Comparison of ENCODE assay signal across 1 cellular context in the genomic region with DNA sequence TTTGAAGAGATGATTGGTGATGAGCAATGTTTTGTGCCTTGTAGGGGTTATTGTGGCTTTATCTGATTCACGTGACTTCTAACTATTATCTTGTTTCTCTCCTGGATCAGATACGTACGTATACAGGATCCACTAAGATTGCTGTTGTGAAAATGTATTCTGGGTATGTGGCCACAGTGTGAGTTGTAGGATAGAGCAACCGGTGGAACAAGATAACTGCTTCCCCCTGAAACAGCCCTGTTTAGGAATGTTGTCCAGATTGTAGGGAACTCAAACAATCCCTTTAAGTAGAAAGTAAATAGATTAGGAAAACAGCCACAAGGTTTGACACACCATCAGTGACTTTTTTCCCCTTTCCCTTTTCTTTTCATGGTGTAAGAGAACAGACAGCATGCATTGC.
TF ChIP-seq lines count a peak whose summit lies in the region.

No MANE protein-coding gene starts in this region.

TF ChIP-seq in GM23338, 12 proteins besides CTCF, POLR2A, EP300 and RAD21 (continued from another document):
- TF ChIP-seq, protein P1, sequence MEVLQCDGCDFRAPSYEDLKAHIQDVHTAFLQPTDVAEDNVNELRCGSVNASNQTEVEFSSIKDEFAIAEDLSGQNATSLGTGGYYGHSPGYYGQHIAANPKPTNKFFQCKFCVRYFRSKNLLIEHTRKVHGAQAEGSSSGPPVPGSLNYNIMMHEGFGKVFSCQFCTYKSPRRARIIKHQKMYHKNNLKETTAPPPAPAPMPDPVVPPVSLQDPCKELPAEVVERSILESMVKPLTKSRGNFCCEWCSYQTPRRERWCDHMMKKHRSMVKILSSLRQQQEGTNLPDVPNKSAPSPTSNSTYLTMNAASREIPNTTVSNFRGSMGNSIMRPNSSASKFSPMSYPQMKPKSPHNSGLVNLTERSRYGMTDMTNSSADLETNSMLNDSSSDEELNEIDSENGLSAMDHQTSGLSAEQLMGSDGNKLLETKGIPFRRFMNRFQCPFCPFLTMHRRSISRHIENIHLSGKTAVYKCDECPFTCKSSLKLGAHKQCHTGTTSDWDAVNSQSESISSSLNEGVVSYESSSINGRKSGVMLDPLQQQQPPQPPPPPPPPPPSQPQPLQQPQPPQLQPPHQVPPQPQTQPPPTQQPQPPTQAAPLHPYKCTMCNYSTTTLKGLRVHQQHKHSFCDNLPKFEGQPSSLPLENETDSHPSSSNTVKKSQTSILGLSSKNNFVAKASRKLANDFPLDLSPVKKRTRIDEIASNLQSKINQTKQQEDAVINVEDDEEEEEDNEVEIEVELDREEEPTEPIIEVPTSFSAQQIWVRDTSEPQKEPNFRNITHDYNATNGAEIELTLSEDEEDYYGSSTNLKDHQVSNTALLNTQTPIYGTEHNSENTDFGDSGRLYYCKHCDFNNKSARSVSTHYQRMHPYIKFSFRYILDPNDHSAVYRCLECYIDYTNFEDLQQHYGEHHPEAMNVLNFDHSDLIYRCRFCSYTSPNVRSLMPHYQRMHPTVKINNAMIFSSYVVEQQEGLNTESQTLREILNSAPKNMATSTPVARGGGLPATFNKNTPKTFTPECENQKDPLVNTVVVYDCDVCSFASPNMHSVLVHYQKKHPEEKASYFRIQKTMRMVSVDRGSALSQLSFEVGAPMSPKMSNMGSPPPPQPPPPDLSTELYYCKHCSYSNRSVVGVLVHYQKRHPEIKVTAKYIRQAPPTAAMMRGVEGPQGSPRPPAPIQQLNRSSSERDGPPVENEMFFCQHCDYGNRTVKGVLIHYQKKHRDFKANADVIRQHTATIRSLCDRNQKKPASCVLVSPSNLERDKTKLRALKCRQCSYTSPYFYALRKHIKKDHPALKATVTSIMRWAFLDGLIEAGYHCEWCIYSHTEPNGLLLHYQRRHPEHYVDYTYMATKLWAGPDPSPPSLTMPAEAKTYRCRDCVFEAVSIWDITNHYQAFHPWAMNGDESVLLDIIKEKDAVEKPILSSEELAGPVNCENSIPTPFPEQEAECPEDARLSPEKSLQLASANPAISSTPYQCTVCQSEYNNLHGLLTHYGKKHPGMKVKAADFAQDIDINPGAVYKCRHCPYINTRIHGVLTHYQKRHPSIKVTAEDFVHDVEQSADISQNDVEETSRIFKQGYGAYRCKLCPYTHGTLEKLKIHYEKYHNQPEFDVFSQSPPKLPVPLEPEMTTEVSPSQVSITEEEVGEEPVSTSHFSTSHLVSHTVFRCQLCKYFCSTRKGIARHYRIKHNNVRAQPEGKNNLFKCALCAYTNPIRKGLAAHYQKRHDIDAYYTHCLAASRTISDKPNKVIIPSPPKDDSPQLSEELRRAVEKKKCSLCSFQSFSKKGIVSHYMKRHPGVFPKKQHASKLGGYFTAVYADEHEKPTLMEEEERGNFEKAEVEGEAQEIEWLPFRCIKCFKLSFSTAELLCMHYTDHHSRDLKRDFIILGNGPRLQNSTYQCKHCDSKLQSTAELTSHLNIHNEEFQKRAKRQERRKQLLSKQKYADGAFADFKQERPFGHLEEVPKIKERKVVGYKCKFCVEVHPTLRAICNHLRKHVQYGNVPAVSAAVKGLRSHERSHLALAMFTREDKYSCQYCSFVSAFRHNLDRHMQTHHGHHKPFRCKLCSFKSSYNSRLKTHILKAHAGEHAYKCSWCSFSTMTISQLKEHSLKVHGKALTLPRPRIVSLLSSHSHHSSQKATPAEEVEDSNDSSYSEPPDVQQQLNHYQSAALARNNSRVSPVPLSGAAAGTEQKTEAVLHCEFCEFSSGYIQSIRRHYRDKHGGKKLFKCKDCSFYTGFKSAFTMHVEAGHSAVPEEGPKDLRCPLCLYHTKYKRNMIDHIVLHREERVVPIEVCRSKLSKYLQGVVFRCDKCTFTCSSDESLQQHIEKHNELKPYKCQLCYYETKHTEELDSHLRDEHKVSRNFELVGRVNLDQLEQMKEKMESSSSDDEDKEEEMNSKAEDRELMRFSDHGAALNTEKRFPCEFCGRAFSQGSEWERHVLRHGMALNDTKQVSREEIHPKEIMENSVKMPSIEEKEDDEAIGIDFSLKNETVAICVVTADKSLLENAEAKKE (CRISPR knock-in tag; IDR thresholded peaks at IDR 0.05) = no peak
- TF ChIP-seq ZNF114 (CRISPR knock-in tag; IDR thresholded peaks at IDR 0.05) = no peak
